ENCODE assay signal across 16 cellular contexts in genomic region chr17:32283745-32284207, GRCh38. TPM values are rescaled to one million over a fixed set of nuclear protein-coding genes. Genes with fewer than 3 reads are reported as not detected.
DNase-seq lines count a peak whose midpoint lies in the region; ATAC-seq and FAIRE-seq lines count a peak whose summit lies in the region.
"Had no signal": no experiment of that assay in that cellular context is flagged by ENCODE, and none has a peak within 500 bp of the region (broad histone marks: within the 10 kb centered on the region; RNA-seq: fewer than 3 reads in every experiment).

No MANE protein-coding gene starts in this region.

- H3K27ac Mint-ChIP-seq in stimulated activated naive CD8-positive, alpha-beta T cell treated with anti-CD3 and anti-CD28 coated beads, Interleukin-15, Interleukin-2, amounts not matched to agents 100 ng/mL and 50 ng/mL, for 24 hours, result peak overlapping the region; percentile 38
- H3K27ac Mint-ChIP-seq in naive thymus-derived CD8-positive, alpha-beta T cell, result peak overlapping the region in 1 of 10 donors; percentile 31
- H3K27ac Mint-ChIP-seq in immature natural killer cell, result peak overlapping the region in 1 of 6 donors; percentile 21
- H3K27ac Mint-ChIP-seq: effector memory CD8-positive, alpha-beta T cell; T-helper 2 cell treated with Interferon-gamma antibody and Interleukin-4, amounts not matched to agents 5 μg/mL and 100 μg/mL, for 36 hours had no signal

- peaks cover 5% of the 10 kb centered on the region for H3K27me3 Mint-ChIP-seq in stimulated activated naive CD8-positive, alpha-beta T cell treated with anti-CD3 and anti-CD28 coated beads, Interleukin-15, Interleukin-2, amounts not matched to agents 100 ng/mL and 50 ng/mL, for 24 hours
- H3K27me3 Mint-ChIP-seq in naive thymus-derived CD8-positive, alpha-beta T cell, result peaks cover 4 to 24% (median 11%) of the 10 kb centered on the region in 5 donors
- peaks cover 2 to 5% (median 4%) of the 10 kb centered on the region in 3 donors for H3K27me3 Mint-ChIP-seq in immature natural killer cell (ENCODE audit: low read depth in 3 of 3)

- no peak for ATAC-seq in stimulated activated naive CD8-positive, alpha-beta T cell treated with anti-CD3 and anti-CD28 coated beads, Interleukin-15, Interleukin-2, amounts not matched to agents 100 U/mL and 50 U/mL, for 24 hours
- ATAC-seq in naive thymus-derived CD8-positive, alpha-beta T cell, result no peak
- ATAC-seq: body of pancreas; effector memory CD8-positive, alpha-beta T cell had no signal

- H3K36me3 Mint-ChIP-seq in stimulated activated naive CD8-positive, alpha-beta T cell treated with anti-CD3 and anti-CD28 coated beads, Interleukin-15, Interleukin-2, amounts not matched to agents 100 ng/mL and 50 ng/mL, for 24 hours (ENCODE audit: low read depth), result no peaks in the 10 kb centered on the region
- H3K36me3 Mint-ChIP-seq in naive thymus-derived CD8-positive, alpha-beta T cell, result no peaks in the 10 kb centered on the region
- no peaks in the 10 kb centered on the region for H3K36me3 Mint-ChIP-seq in immature natural killer cell

- H3K9me3 Mint-ChIP-seq in stimulated activated naive CD8-positive, alpha-beta T cell treated with anti-CD3 and anti-CD28 coated beads, Interleukin-15, Interleukin-2, amounts not matched to agents 100 ng/mL and 50 ng/mL, for 24 hours, result no peaks in the 10 kb centered on the region
- H3K9me3 Mint-ChIP-seq in naive thymus-derived CD8-positive, alpha-beta T cell, result no peaks in the 10 kb centered on the region
- no peaks in the 10 kb centered on the region for H3K9me3 Mint-ChIP-seq in immature natural killer cell
- H3K9me3 Mint-ChIP-seq: effector memory CD8-positive, alpha-beta T cell; T-helper 2 cell treated with Interferon-gamma antibody and Interleukin-4, amounts not matched to agents 5 μg/mL and 100 μg/mL, for 36 hours had no signal

- H3K4me1 Mint-ChIP-seq in stimulated activated naive CD8-positive, alpha-beta T cell treated with anti-CD3 and anti-CD28 coated beads, Interleukin-15, Interleukin-2, amounts not matched to agents 100 ng/mL and 50 ng/mL, for 24 hours (ENCODE audit: low read depth), result no peaks in the 10 kb centered on the region
- peaks cover 0 to 6% (median 1%) of the 10 kb centered on the region in 4 donors for H3K4me1 Mint-ChIP-seq in naive thymus-derived CD8-positive, alpha-beta T cell
- H3K4me1 Mint-ChIP-seq in immature natural killer cell, result peaks cover 5 to 7% of the 10 kb centered on the region in 2 donors

- POLR2A ChIA-PET in naive thymus-derived CD8-positive, alpha-beta T cell (lab: Charles Lee), result no interaction called here

- no peak for FAIRE-seq in RCC 7860 (lab: Jason Lieb, UNC)

- H3K4me3 Mint-ChIP-seq in stimulated activated naive CD8-positive, alpha-beta T cell treated with anti-CD3 and anti-CD28 coated beads, Interleukin-15, Interleukin-2, amounts not matched to agents 100 ng/mL and 50 ng/mL, for 24 hours, result no peak overlapping the region
- H3K4me3 Mint-ChIP-seq in naive thymus-derived CD8-positive, alpha-beta T cell, result peak overlapping the region in 1 of 10 donors; percentile 63
- H3K4me3 Mint-ChIP-seq in immature natural killer cell, result no peak overlapping the region
- H3K4me3 Mint-ChIP-seq: effector memory CD8-positive, alpha-beta T cell; T-helper 2 cell treated with Interferon-gamma antibody and Interleukin-4, amounts not matched to agents 5 μg/mL and 100 μg/mL, for 36 hours had no signal

- DNase-seq in stimulated activated naive CD8-positive, alpha-beta T cell treated with anti-CD3 and anti-CD28 coated beads, Interleukin-15, Interleukin-2, amounts not matched to agents 100 U/mL and 50 U/mL, for 24 hours, result no peak
- peak; percentile 14 for DNase-seq in RCC 7860 (ENCODE audit: low spot score)
- peak; percentile 54 for DNase-seq in germinal center (ENCODE audit: low spot score)
- no peak for DNase-seq in T-helper 9 cell
- no peak for DNase-seq in naive thymus-derived CD8-positive, alpha-beta T cell
- no peak for DNase-seq in immature natural killer cell
- DNase-seq in NCI-H69 (lab: John Stamatoyannopoulos, UW), result no peak
- DNase-seq: activated CD4-positive, alpha-beta T cell treated with anti-CD3 and anti-CD28 coated beads, Interleukin-2, amount 50 U/mL, for 48 hours; activated gamma-delta T cell; body of pancreas; effector memory CD8-positive, alpha-beta T cell; heart right ventricle; NCI-H146; NCI-H526 treated with DMSO at 0.1 percent for 48 hours had no signal

RNA-seq across cellular contexts. Expression of gene RHBDL3, which starts 18.1 kb away (rescaled TPM):
- total RNA-seq in naive thymus-derived CD8-positive, alpha-beta T cell, result not detected
- polyA plus RNA-seq in naive thymus-derived CD8-positive, alpha-beta T cell, result not detected
- polyA plus RNA-seq in immature natural killer cell, result not detected

RNA-seq across cellular contexts. Expression of gene C17orf75, which starts 58.2 kb away (rescaled TPM):
- total RNA-seq in naive thymus-derived CD8-positive, alpha-beta T cell, result 10 to 100 TPM; 25.6 to 28.0 TPM
- polyA plus RNA-seq in naive thymus-derived CD8-positive, alpha-beta T cell, result 10 to 100 TPM in 1 of 3 donors, 1 to 10 TPM in 2; 8.4 to 12.3 (median 9.8) TPM
- 10 to 100 TPM in 2 of 3 donors, 1 to 10 TPM in 1; 9.8 to 18.5 (median 12.0) TPM for polyA plus RNA-seq in immature natural killer cell

Comparison
In these comparisons a context has a peak if more than half of its experiments do, and no peak if none do; other contexts are left out.
1. DNase-seq: peak in RCC 7860 (single experiment) and germinal center (single experiment); none in stimulated activated naive CD8-positive, alpha-beta T cell treated with anti-CD3 and anti-CD28 coated beads, Interleukin-15, Interleukin-2, amounts not matched to agents 100 U/mL and 50 U/mL, for 24 hours (single experiment), T-helper 9 cell (single experiment), naive thymus-derived CD8-positive, alpha-beta T cell (0 of 10), immature natural killer cell (0 of 3) and NCI-H69 (single experiment).